ENCODE assay signal across 9 cellular contexts in genomic region chr1:75134939-75135828, GRCh38. TPM values are rescaled to one million over a fixed set of nuclear protein-coding genes. Genes with fewer than 3 reads are reported as not detected.
A peak's percentile ranks its signal among the peaks of the same experiment; 100 is the strongest.
DNase-seq lines count a peak whose midpoint lies in the region; ATAC-seq and TF ChIP-seq lines count a peak whose summit lies in the region.
"Had no signal": no experiment of that assay in that cellular context is flagged by ENCODE, and none has a peak within 500 bp of the region (broad histone marks: within the 10 kb centered on the region; RNA-seq: fewer than 3 reads in every experiment).

No MANE protein-coding gene starts in this region.

- peak overlapping the region; percentile 32 for H2AFZ ChIP-seq in smooth muscle cell (ENCODE audit: low read depth)

- no peak for TF ChIP-seq CTCF in right atrium auricular region (IDR thresholded peaks at IDR 0.05)
- TF ChIP-seq CTCF in smooth muscle cell (IDR thresholded peaks at IDR 0.05; ENCODE audit: borderline replicate concordance, insufficient read depth, poor library complexity, severe bottlenecking): no peak

- peaks cover 3% of the 10 kb centered on the region for H4K20me1 ChIP-seq in smooth muscle cell (ENCODE audit: low read depth)

- peaks cover 3% of the 10 kb centered on the region for H3F3A ChIP-seq in smooth muscle cell (ENCODE audit: low read depth)

- no peaks in the 10 kb centered on the region for H3K9me3 ChIP-seq in right atrium auricular region
- H3K9me3 ChIP-seq in smooth muscle cell (replicated peaks; ENCODE audit: low read depth): no peaks in the 10 kb centered on the region
- H3K9me3 ChIP-seq: neutrophil had no signal

- WGBS in smooth muscle cell (ENCODE audit: low lambda C conversion rate): 1% methylated on average over 58 of the region's 58 CpGs

- H3K4me2 ChIP-seq in smooth muscle cell: peak overlapping the region; percentile 85

- no peaks in the 10 kb centered on the region for H3K79me2 ChIP-seq in smooth muscle cell (ENCODE audit: low read depth)

- H3K4me3 ChIP-seq in right atrium auricular region (peak overlapping the region; percentile 3 to 18), smooth muscle cell (peak overlapping the region; percentile 41)

- DNase-seq in NCI-H1417 (lab: John Stamatoyannopoulos, UW) (peak; percentile 15 to 86 (median 80)), NCI-H1417 treated with DMSO at 0.1 percent for 48 hours (lab: John Stamatoyannopoulos, UW) (no peak), right atrium auricular region (ENCODE audit: low spot score) (no peak), smooth muscle cell (lab: John Stamatoyannopoulos, UW; ENCODE audit: unreplicated experiment) (no peak), DMS153 (lab: John Stamatoyannopoulos, UW) (no peak), left lobe of liver (ENCODE audit: low spot score) (no peak)

- H3K36me3 ChIP-seq in right atrium auricular region (no peaks in the 10 kb centered on the region), smooth muscle cell (ENCODE audit: low read depth) (no peaks in the 10 kb centered on the region)
- H3K36me3 ChIP-seq: neutrophil had no signal

- H3K4me1 ChIP-seq in right atrium auricular region (peaks cover 0 to 32% of the 10 kb centered on the region in 2 donors), smooth muscle cell (ENCODE audit: low read depth) (peaks cover 53% of the 10 kb centered on the region)

- ATAC-seq in SK-N-SH treated with all-trans-retinoic acid at 6 μM for 48 hours: peak; percentile 9; the same call in 2 of the 3 replicates
- ATAC-seq in GM21526 (IDR thresholded peaks at IDR 0.05; ENCODE audit: low FRiP score, unreplicated experiment): no peak
- no peak for ATAC-seq in left lobe of liver

- H3K9ac ChIP-seq in smooth muscle cell (ENCODE audit: low read depth): no peak overlapping the region

- peaks cover 56 to 59% of the 10 kb centered on the region in 2 donors for H3K27me3 ChIP-seq in right atrium auricular region
- H3K27me3 ChIP-seq in smooth muscle cell (ENCODE audit: low read depth): peaks cover 84% of the 10 kb centered on the region

- H3K27ac ChIP-seq in right atrium auricular region: no peak overlapping the region
- H3K27ac ChIP-seq in smooth muscle cell (ENCODE audit: low read depth): no peak overlapping the region
- H3K27ac ChIP-seq: neutrophil had no signal

TF ChIP-seq in SK-N-SH treated with all-trans-retinoic acid at 6 μM for 48 hours, 23 proteins besides CTCF, POLR2A, EP300 and RAD21:
- TF ChIP-seq ISL1 (CRISPR knock-in tag; IDR thresholded peaks at IDR 0.05) (no peak), BACH2 (CRISPR knock-in tag; IDR thresholded peaks at IDR 0.05; ENCODE audit: borderline replicate concordance) (no peak), TOX (CRISPR knock-in tag; IDR thresholded peaks at IDR 0.05; ENCODE audit: borderline replicate concordance) (no peak), PATZ1 (CRISPR knock-in tag; IDR thresholded peaks at IDR 0.05; ENCODE audit: borderline replicate concordance) (no peak), RARB (CRISPR knock-in tag; IDR thresholded peaks at IDR 0.05) (no peak), PPARA (CRISPR knock-in tag; IDR thresholded peaks at IDR 0.05; ENCODE audit: borderline replicate concordance) (no peak), CREB5 (CRISPR knock-in tag; IDR thresholded peaks at IDR 0.05; ENCODE audit: low read depth) (no peak), CSRNP3 (CRISPR knock-in tag; IDR thresholded peaks at IDR 0.05) (no peak)

RNA-seq across cellular contexts. Expression of gene LHX8, which starts 1.0 kb away (rescaled TPM):
- total RNA-seq in right atrium auricular region: not detected
- 0.90 TPM in 1 of 2 replicates, not detected in the other for total RNA-seq in smooth muscle cell
- not detected in 2 replicates for polyA plus RNA-seq in smooth muscle cell
- total RNA-seq in left lobe of liver: not detected

Comparison
In these comparisons a context has a peak if more than half of its experiments do, and no peak if none do; other contexts are left out.
1. DNase-seq: peak in NCI-H1417 (3 of 3); none in NCI-H1417 treated with DMSO at 0.1 percent for 48 hours (single experiment), right atrium auricular region (single experiment), smooth muscle cell (single experiment), DMS153 (single experiment) and left lobe of liver (single experiment).